Comparison of ENCODE assay signal across 5 cellular contexts in genomic region chr9:35659340-35659739, GRCh38. TPM values are rescaled to one million over a fixed set of nuclear protein-coding genes. Genes with fewer than 3 reads are reported as not detected.
A peak's percentile ranks its signal among the peaks of the same experiment; 100 is the strongest.
DNase-seq lines count a peak whose midpoint lies in the region; ATAC-seq, FAIRE-seq and TF ChIP-seq lines count a peak whose summit lies in the region.

No MANE protein-coding gene starts in this region.

- intact Hi-C loops in endothelial cell of umbilical vein (cut with micrococcal nuclease) = loop anchor here (5.0 kb wide), 2 partner anchors 167 to 248 kb away; partner anchors contain the start of genes HRCT1, RUSC2 and SPAAR

- H3K36me3 ChIP-seq in endothelial cell of umbilical vein (ENCODE audit: control insufficient read depth in 2 of 2, extremely low read depth in 1 of 2, insufficient read depth in 2 of 2, low read length in 2 of 2) = peaks cover 0 to 8% of the 10 kb centered on the region in 2 experiments

- peak; percentile 78 for FAIRE-seq in endothelial cell of umbilical vein (lab: Jason Lieb, UNC)

- H2AFZ ChIP-seq in endothelial cell of umbilical vein (ENCODE audit: low read depth, low read length) = no peak overlapping the region

- DNase-seq in NCI-H69 (lab: John Stamatoyannopoulos, UW) = peak; percentile 36
- DNase-seq in endothelial cell of umbilical vein (ENCODE audit: low read depth, low spot score) = no peak
- DNase-seq in stimulated activated naive B cell treated with anti-CD40 and anti-IgM and Interleukin-4, amounts not matched to agents 10 μg/mL and 1 μg/mL and 100 μg/mL, for 72 hours = no peak
- DNase-seq in NCI-H748 treated with DMSO at 0.1 percent for 48 hours (lab: John Stamatoyannopoulos, UW) = no peak

- H3K9me3 ChIP-seq in endothelial cell of umbilical vein (replicated peaks; ENCODE audit: control insufficient read depth, insufficient read depth, low read length) = no peaks in the 10 kb centered on the region

- H3K4me3 ChIP-seq in endothelial cell of umbilical vein (replicated peaks in 1 of 3; ENCODE audit: insufficient read depth in 1 of 3, low read depth in 1 of 3, low read length in 3 of 3) = peak overlapping the region in 1 of 3 experiments; percentile 87

- H3K27me3 Mint-ChIP-seq in stimulated activated naive B cell treated with anti-CD40 and anti-IgM and Interleukin-4, amounts not matched to agents 10 μg/mL and 1 μg/mL and 100 μg/mL, for 72 hours = peaks cover 5% of the 10 kb centered on the region in 2 donors

- H3K9me1 ChIP-seq in endothelial cell of umbilical vein (replicated peaks; ENCODE audit: control insufficient read depth, extremely low read depth, insufficient read depth, low read length) = no peaks in the 10 kb centered on the region

- no peaks in the 10 kb centered on the region for H3K27me3 ChIP-seq in endothelial cell of umbilical vein (ENCODE audit: control insufficient read depth in 2 of 2, insufficient read depth in 2 of 2, low read length in 2 of 2)

- H3K4me2 ChIP-seq in endothelial cell of umbilical vein (ENCODE audit: insufficient read depth, low read length) = peak overlapping the region; percentile 93

- H3K9me3 Mint-ChIP-seq in stimulated activated naive B cell treated with anti-CD40 and anti-IgM and Interleukin-4, amounts not matched to agents 10 μg/mL and 1 μg/mL and 100 μg/mL, for 72 hours = peaks cover 0 to 2% of the 10 kb centered on the region in 2 donors

- H3K9ac ChIP-seq in endothelial cell of umbilical vein (replicated peaks; ENCODE audit: extremely low read depth, insufficient read depth, low read length) = peak overlapping the region; percentile 86

- H3K4me3 Mint-ChIP-seq in stimulated activated naive B cell treated with anti-CD40 and anti-IgM and Interleukin-4, amounts not matched to agents 10 μg/mL and 1 μg/mL and 100 μg/mL, for 72 hours = peak overlapping the region; percentile 93 to 95

- no peaks in the 10 kb centered on the region for H4K20me1 ChIP-seq in endothelial cell of umbilical vein (replicated peaks; ENCODE audit: control insufficient read depth, extremely low read depth, insufficient read depth, low read length)

- POLR2A ChIA-PET in endothelial cell of umbilical vein (lab: Charles Lee) = interaction anchor here (1.6 kb wide), 1 partner anchor 29 kb away, joined by 4 read pairs; no protein-coding TSS in a partner anchor

- peaks cover 24 to 37% of the 10 kb centered on the region in 2 donors for H3K36me3 Mint-ChIP-seq in stimulated activated naive B cell treated with anti-CD40 and anti-IgM and Interleukin-4, amounts not matched to agents 10 μg/mL and 1 μg/mL and 100 μg/mL, for 72 hours

- TF ChIP-seq POLR2A in endothelial cell of umbilical vein (IDR thresholded peaks at IDR 0.05; ENCODE audit: low read depth, low read length) = no peak

- no TSS peak for BruUV-seq in endothelial cell of umbilical vein (replicated peaks; lab: Mats Ljungman, UMichigan)

- peak overlapping the region; percentile 99 for H3K27ac Mint-ChIP-seq in stimulated activated naive B cell treated with anti-CD40 and anti-IgM and Interleukin-4, amounts not matched to agents 10 μg/mL and 1 μg/mL and 100 μg/mL, for 72 hours

- H3K79me2 ChIP-seq in endothelial cell of umbilical vein (ENCODE audit: control insufficient read depth, insufficient read depth, low read length) = peaks cover 4% of the 10 kb centered on the region

- no peak for ATAC-seq in stimulated activated naive B cell treated with anti-CD40 and anti-IgM and Interleukin-4, amounts not matched to agents 10 μg/mL and 1 μg/mL and 100 μg/mL, for 72 hours (replicated peaks)
- ATAC-seq in activated CD4-positive, CD25-positive, alpha-beta regulatory T cell treated with anti-CD3 and anti-CD28 coated beads, Interleukin-2, amount 50 U/mL, for 24 hours = no peak

- dilution Hi-C loops in endothelial cell of umbilical vein (cut with MboI; ENCODE audit: extremely low pct_ligation_motif_present, low sequenced_read_pairs) = no loop called here

- H3K4me1 ChIP-seq in endothelial cell of umbilical vein (ENCODE audit: control insufficient read depth, extremely low read depth, insufficient read depth, low read length) = peaks cover 16% of the 10 kb centered on the region

- H3K27ac ChIP-seq in endothelial cell of umbilical vein (ENCODE audit: insufficient read depth, low read depth, low read length) = peak overlapping the region; percentile 94

- CTCF ChIA-PET in endothelial cell of umbilical vein (lab: Charles Lee) = interaction anchor here (0.8 to 10.0 kb wide), 4 partner anchors 10 to 55 kb away, joined by 3 to 227 read pairs (median 8); partner anchors contain the start of gene TPM2

- TF ChIP-seq CTCF in endothelial cell of umbilical vein (IDR thresholded peaks at IDR 0.05; ENCODE audit: extremely low read depth in 1 of 2, insufficient read depth in 1 of 2, low read depth in 1 of 2, low read length in 2 of 2) = no peak

- H3K4me1 Mint-ChIP-seq in stimulated activated naive B cell treated with anti-CD40 and anti-IgM and Interleukin-4, amounts not matched to agents 10 μg/mL and 1 μg/mL and 100 μg/mL, for 72 hours = peaks cover 54 to 73% of the 10 kb centered on the region in 2 donors

TF ChIP-seq in endothelial cell of umbilical vein, 7 proteins besides CTCF, POLR2A, EP300 and RAD21:
- no peak for TF ChIP-seq MAX (IDR thresholded peaks at IDR 0.05; ENCODE audit: insufficient read depth, insufficient read length)

RNA-seq across cellular contexts. Expression of gene CCDC107, which starts 1.2 kb away (rescaled TPM):
- 13.2 and 15.2 TPM in 2 replicates for total RNA-seq in endothelial cell of umbilical vein
- 16.0 and 18.8 TPM in 2 replicates for polyA plus RNA-seq in endothelial cell of umbilical vein
- 12.8 and 15.4 TPM in 2 replicates for polyA plus RNA-seq in endothelial cell of umbilical vein (2011; cell fraction: cytosol; rRNA removed)
- polyA plus RNA-seq in endothelial cell of umbilical vein (2011; cell fraction: nucleus; rRNA removed) = 9.4 and 10.7 TPM in 2 replicates
- 8.7 and 13.2 TPM in 2 replicates for polyA plus RNA-seq in endothelial cell of umbilical vein (2012)
- 4.0 and 9.7 TPM in 2 replicates for polyA minus RNA-seq in endothelial cell of umbilical vein
- polyA minus RNA-seq in endothelial cell of umbilical vein (2011; cell fraction: cytosol; rRNA and poly(A)+ RNA removed) = 2.4 TPM
- polyA minus RNA-seq in endothelial cell of umbilical vein (2011; cell fraction: nucleus; rRNA and poly(A)+ RNA removed) = 1.6 TPM in 2 replicates

RNA-seq across cellular contexts. Expression of gene RMRP, which starts 1.5 kb away (rescaled TPM):
- 19,118 and 22,385 TPM in 2 replicates for total RNA-seq in endothelial cell of umbilical vein
- polyA plus RNA-seq in endothelial cell of umbilical vein = 359 TPM in 1 of 2 replicates, not detected in the other
- polyA plus RNA-seq in endothelial cell of umbilical vein (2011; cell fraction: cytosol; rRNA removed) = 152 and 264 TPM in 2 replicates
- polyA plus RNA-seq in endothelial cell of umbilical vein (2011; cell fraction: nucleus; rRNA removed) = 1,888 and 3,095 TPM in 2 replicates
- polyA plus RNA-seq in endothelial cell of umbilical vein (2012) = 57.2 and 135 TPM in 2 replicates
- polyA minus RNA-seq in endothelial cell of umbilical vein = 10,166 and 11,461 TPM in 2 replicates
- polyA minus RNA-seq in endothelial cell of umbilical vein (2011; cell fraction: cytosol; rRNA and poly(A)+ RNA removed) = 76,809 TPM
- 37,020 and 87,219 TPM in 2 replicates for polyA minus RNA-seq in endothelial cell of umbilical vein (2011; cell fraction: nucleus; rRNA and poly(A)+ RNA removed)

RNA-seq across cellular contexts. Expression of gene ARHGEF39, which starts 5.7 kb away (rescaled TPM):
- 4.6 and 6.5 TPM in 2 replicates for total RNA-seq in endothelial cell of umbilical vein
- 4.0 and 4.7 TPM in 2 replicates for polyA plus RNA-seq in endothelial cell of umbilical vein
- 3.4 and 4.2 TPM in 2 replicates for polyA plus RNA-seq in endothelial cell of umbilical vein (2011; cell fraction: cytosol; rRNA removed)
- 9.2 and 12.3 TPM in 2 replicates for polyA plus RNA-seq in endothelial cell of umbilical vein (2011; cell fraction: nucleus; rRNA removed)
- polyA plus RNA-seq in endothelial cell of umbilical vein (2012) = 1.7 and 2.4 TPM in 2 replicates
- 3.1 and 6.5 TPM in 2 replicates for polyA minus RNA-seq in endothelial cell of umbilical vein
- polyA minus RNA-seq in endothelial cell of umbilical vein (2011; cell fraction: cytosol; rRNA and poly(A)+ RNA removed) = 16.6 TPM
- polyA minus RNA-seq in endothelial cell of umbilical vein (2011; cell fraction: nucleus; rRNA and poly(A)+ RNA removed) = 1.6 and 5.5 TPM in 2 replicates

RNA-seq across cellular contexts. Expression of gene SIT1, which starts 8.6 kb away (rescaled TPM):
- total RNA-seq in endothelial cell of umbilical vein = not detected in 2 replicates
- polyA plus RNA-seq in endothelial cell of umbilical vein = not detected in 2 replicates
- polyA plus RNA-seq in endothelial cell of umbilical vein (2011; cell fraction: cytosol; rRNA removed) = not detected in 2 replicates
- polyA plus RNA-seq in endothelial cell of umbilical vein (2011; cell fraction: nucleus; rRNA removed) = not detected in 2 replicates
- polyA plus RNA-seq in endothelial cell of umbilical vein (2012) = not detected in 2 replicates
- not detected in 2 replicates for polyA minus RNA-seq in endothelial cell of umbilical vein
- not detected for polyA minus RNA-seq in endothelial cell of umbilical vein (2011; cell fraction: cytosol; rRNA and poly(A)+ RNA removed)
- polyA minus RNA-seq in endothelial cell of umbilical vein (2011; cell fraction: nucleus; rRNA and poly(A)+ RNA removed) = not detected in 2 replicates

RNA-seq across cellular contexts. Expression of gene CA9, which starts 14.4 kb away (rescaled TPM):
- total RNA-seq in endothelial cell of umbilical vein = 0.42 TPM in 1 of 2 replicates, not detected in the other
- polyA plus RNA-seq in endothelial cell of umbilical vein = 0.18 and 0.21 TPM in 2 replicates
- polyA plus RNA-seq in endothelial cell of umbilical vein (2011; cell fraction: cytosol; rRNA removed) = 0.08 and 0.25 TPM in 2 replicates
- polyA plus RNA-seq in endothelial cell of umbilical vein (2011; cell fraction: nucleus; rRNA removed) = not detected in 2 replicates
- polyA plus RNA-seq in endothelial cell of umbilical vein (2012) = 0.41 TPM in 1 of 2 replicates, not detected in the other
- not detected in 2 replicates for polyA minus RNA-seq in endothelial cell of umbilical vein
- 20.0 TPM for polyA minus RNA-seq in endothelial cell of umbilical vein (2011; cell fraction: cytosol; rRNA and poly(A)+ RNA removed)
- 1.2 TPM in 1 of 2 replicates, not detected in the other for polyA minus RNA-seq in endothelial cell of umbilical vein (2011; cell fraction: nucleus; rRNA and poly(A)+ RNA removed)
